1 cellular context compared by ENCODE assay signal in genomic region chr3:138862924-138863775, GRCh38.
TF ChIP-seq lines count a peak whose summit lies in the region.

No MANE protein-coding gene starts in this region.

TF ChIP-seq in HepG2, 621 proteins besides CTCF, POLR2A, EP300 and RAD21 (continued from another document):
- TF ChIP-seq, protein P1, sequence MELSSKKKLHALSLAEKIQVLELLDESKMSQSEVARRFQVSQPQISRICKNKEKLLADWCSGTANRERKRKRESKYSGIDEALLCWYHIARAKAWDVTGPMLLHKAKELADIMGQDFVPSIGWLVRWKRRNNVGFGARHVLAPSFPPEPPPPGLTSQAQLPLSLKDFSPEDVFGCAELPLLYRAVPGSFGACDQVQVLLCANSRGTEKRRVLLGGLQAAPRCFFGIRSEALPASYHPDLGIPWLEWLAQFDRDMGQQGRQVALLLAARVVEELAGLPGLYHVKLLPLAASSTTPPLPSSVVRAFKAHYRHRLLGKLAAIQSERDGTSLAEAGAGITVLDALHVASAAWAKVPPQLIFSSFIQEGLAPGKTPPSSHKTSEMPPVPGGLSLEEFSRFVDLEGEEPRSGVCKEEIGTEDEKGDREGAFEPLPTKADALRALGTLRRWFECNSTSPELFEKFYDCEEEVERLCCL (CRISPR knock-in tag; IDR thresholded peaks at IDR 0.05; ENCODE audit: borderline replicate concordance), result no peak
TF ChIP-seq in HepG2: peak in this region for 270.
